ENCODE assay signal across 1 cellular context in genomic region chr14:103361868-103362267, GRCh38.
A peak's percentile ranks its signal among the peaks of the same experiment; 100 is the strongest.
TF ChIP-seq lines count a peak whose summit lies in the region.

No MANE protein-coding gene starts in this region.

TF ChIP-seq in HEK293, 187 proteins besides CTCF, POLR2A, EP300 and RAD21 (continued from another document and continues in another):
- TF ChIP-seq ATF2 (tag by site-specific recombination; IDR thresholded peaks at IDR 0.05; ENCODE audit: low read depth) (0 out of 2 replicates have a peak, but pooled peaks have one; percentile 3), ZNF623 (tag by site-specific recombination; IDR thresholded peaks at IDR 0.05) (no peak), SCRT1 (tag by site-specific recombination; IDR thresholded peaks at IDR 0.05; ENCODE audit: borderline replicate concordance) (no peak), HOXD13 (CRISPR knock-in tag; IDR thresholded peaks at IDR 0.05; ENCODE audit: borderline replicate concordance) (peak; percentile 72; the same call in 1 of the 2 replicates), ZNF626 (tag by site-specific recombination; IDR thresholded peaks at IDR 0.05) (no peak), ZNF292 (tag by site-specific recombination; IDR thresholded peaks at IDR 0.05; ENCODE audit: borderline replicate concordance, low read depth) (no peak), ZNF747 (tag by site-specific recombination; IDR thresholded peaks at IDR 0.05) (no peak), ZSCAN18 (tag by site-specific recombination; IDR thresholded peaks at IDR 0.05) (no peak), ZBTB20 (tag by site-specific recombination; IDR thresholded peaks at IDR 0.05) (no peak), ZEB2 (tag by site-specific recombination; IDR thresholded peaks at IDR 0.05) (0 out of 2 replicates have a peak, but pooled peaks have one; percentile 23), ZNF560 (tag by site-specific recombination; IDR thresholded peaks at IDR 0.05; ENCODE audit: borderline replicate concordance) (no peak), ZNF776 (tag by site-specific recombination; IDR thresholded peaks at IDR 0.05; ENCODE audit: borderline replicate concordance) (no peak), ZNF549 (tag by site-specific recombination; IDR thresholded peaks at IDR 0.05) (no peak), ZNF175 (tag by site-specific recombination; IDR thresholded peaks at IDR 0.05) (no peak), ZFP69B (tag by site-specific recombination; IDR thresholded peaks at IDR 0.05) (0 out of 2 replicates have a peak, but pooled peaks have one; percentile 12), TRIM28 (IDR thresholded peaks at IDR 0.05; ENCODE audit: borderline replicate concordance, low read length) (no peak), ZNF302 (tag by site-specific recombination; IDR thresholded peaks at IDR 0.05; ENCODE audit: low read depth) (no peak), BCL11B (tag by site-specific recombination; IDR thresholded peaks at IDR 0.05; ENCODE audit: low read depth) (no peak), ZNF629 (tag by site-specific recombination; IDR thresholded peaks at IDR 0.05) (no peak), ZNF202 (tag by site-specific recombination; IDR thresholded peaks at IDR 0.05; ENCODE audit: borderline replicate concordance) (no peak), ZBTB11 (tag by site-specific recombination; conservative IDR thresholded peaks at IDR 0.05; ENCODE audit: low read depth) (no peak), ZNF654 (tag by site-specific recombination; IDR thresholded peaks at IDR 0.05; ENCODE audit: low read depth) (no peak), ZNF558 (tag by site-specific recombination; IDR thresholded peaks at IDR 0.05) (0 out of 2 replicates have a peak, but pooled peaks have one; percentile 20), YY2 (tag by site-specific recombination; IDR thresholded peaks at IDR 0.05) (0 out of 2 replicates have a peak, but pooled peaks have one; percentile 20), ZNF514 (tag by site-specific recombination; IDR thresholded peaks at IDR 0.05) (no peak), ZNF830 (tag by site-specific recombination; IDR thresholded peaks at IDR 0.05; ENCODE audit: low read depth) (no peak), MZF1 (tag by site-specific recombination; IDR thresholded peaks at IDR 0.05; ENCODE audit: borderline replicate concordance) (no peak), ZNF510 (tag by site-specific recombination; IDR thresholded peaks at IDR 0.05; ENCODE audit: insufficient replicate concordance) (no peak), ZNF174 (tag by site-specific recombination; IDR thresholded peaks at IDR 0.05) (no peak), WT1 (tag by site-specific recombination; IDR thresholded peaks at IDR 0.05) (no peak), PRDM6 (tag by site-specific recombination; IDR thresholded peaks at IDR 0.05) (no peak), ZNF624 (tag by site-specific recombination; IDR thresholded peaks at IDR 0.05) (no peak), ZNF404 (tag by site-specific recombination; IDR thresholded peaks at IDR 0.05) (no peak), ZNF530 (tag by site-specific recombination; IDR thresholded peaks at IDR 0.05; ENCODE audit: low read depth) (no peak), ZNF362 (tag by site-specific recombination; IDR thresholded peaks at IDR 0.05) (no peak)
- TF ChIP-seq, protein P1, sequence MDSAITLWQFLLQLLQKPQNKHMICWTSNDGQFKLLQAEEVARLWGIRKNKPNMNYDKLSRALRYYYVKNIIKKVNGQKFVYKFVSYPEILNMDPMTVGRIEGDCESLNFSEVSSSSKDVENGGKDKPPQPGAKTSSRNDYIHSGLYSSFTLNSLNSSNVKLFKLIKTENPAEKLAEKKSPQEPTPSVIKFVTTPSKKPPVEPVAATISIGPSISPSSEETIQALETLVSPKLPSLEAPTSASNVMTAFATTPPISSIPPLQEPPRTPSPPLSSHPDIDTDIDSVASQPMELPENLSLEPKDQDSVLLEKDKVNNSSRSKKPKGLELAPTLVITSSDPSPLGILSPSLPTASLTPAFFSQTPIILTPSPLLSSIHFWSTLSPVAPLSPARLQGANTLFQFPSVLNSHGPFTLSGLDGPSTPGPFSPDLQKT (IDR thresholded peaks at IDR 0.05; ENCODE audit: borderline replicate concordance, low read depth, low read length) = no peak
- TF ChIP-seq, protein P2, sequence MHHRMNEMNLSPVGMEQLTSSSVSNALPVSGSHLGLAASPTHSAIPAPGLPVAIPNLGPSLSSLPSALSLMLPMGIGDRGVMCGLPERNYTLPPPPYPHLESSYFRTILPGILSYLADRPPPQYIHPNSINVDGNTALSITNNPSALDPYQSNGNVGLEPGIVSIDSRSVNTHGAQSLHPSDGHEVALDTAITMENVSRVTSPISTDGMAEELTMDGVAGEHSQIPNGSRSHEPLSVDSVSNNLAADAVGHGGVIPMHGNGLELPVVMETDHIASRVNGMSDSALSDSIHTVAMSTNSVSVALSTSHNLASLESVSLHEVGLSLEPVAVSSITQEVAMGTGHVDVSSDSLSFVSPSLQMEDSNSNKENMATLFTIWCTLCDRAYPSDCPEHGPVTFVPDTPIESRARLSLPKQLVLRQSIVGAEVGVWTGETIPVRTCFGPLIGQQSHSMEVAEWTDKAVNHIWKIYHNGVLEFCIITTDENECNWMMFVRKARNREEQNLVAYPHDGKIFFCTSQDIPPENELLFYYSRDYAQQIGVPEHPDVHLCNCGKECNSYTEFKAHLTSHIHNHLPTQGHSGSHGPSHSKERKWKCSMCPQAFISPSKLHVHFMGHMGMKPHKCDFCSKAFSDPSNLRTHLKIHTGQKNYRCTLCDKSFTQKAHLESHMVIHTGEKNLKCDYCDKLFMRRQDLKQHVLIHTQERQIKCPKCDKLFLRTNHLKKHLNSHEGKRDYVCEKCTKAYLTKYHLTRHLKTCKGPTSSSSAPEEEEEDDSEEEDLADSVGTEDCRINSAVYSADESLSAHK (tag by site-specific recombination; IDR thresholded peaks at IDR 0.05) = no peak
- TF ChIP-seq, protein P3, sequence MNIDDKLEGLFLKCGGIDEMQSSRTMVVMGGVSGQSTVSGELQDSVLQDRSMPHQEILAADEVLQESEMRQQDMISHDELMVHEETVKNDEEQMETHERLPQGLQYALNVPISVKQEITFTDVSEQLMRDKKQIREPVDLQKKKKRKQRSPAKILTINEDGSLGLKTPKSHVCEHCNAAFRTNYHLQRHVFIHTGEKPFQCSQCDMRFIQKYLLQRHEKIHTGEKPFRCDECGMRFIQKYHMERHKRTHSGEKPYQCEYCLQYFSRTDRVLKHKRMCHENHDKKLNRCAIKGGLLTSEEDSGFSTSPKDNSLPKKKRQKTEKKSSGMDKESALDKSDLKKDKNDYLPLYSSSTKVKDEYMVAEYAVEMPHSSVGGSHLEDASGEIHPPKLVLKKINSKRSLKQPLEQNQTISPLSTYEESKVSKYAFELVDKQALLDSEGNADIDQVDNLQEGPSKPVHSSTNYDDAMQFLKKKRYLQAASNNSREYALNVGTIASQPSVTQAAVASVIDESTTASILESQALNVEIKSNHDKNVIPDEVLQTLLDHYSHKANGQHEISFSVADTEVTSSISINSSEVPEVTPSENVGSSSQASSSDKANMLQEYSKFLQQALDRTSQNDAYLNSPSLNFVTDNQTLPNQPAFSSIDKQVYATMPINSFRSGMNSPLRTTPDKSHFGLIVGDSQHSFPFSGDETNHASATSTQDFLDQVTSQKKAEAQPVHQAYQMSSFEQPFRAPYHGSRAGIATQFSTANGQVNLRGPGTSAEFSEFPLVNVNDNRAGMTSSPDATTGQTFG (tag by site-specific recombination; IDR thresholded peaks at IDR 0.05; ENCODE audit: borderline replicate concordance) = no peak
- TF ChIP-seq, protein P4, sequence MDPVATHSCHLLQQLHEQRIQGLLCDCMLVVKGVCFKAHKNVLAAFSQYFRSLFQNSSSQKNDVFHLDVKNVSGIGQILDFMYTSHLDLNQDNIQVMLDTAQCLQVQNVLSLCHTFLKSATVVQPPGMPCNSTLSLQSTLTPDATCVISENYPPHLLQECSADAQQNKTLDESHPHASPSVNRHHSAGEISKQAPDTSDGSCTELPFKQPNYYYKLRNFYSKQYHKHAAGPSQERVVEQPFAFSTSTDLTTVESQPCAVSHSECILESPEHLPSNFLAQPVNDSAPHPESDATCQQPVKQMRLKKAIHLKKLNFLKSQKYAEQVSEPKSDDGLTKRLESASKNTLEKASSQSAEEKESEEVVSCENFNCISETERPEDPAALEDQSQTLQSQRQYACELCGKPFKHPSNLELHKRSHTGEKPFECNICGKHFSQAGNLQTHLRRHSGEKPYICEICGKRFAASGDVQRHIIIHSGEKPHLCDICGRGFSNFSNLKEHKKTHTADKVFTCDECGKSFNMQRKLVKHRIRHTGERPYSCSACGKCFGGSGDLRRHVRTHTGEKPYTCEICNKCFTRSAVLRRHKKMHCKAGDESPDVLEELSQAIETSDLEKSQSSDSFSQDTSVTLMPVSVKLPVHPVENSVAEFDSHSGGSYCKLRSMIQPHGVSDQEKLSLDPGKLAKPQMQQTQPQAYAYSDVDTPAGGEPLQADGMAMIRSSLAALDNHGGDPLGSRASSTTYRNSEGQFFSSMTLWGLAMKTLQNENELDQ (tag by site-specific recombination; IDR thresholded peaks at IDR 0.05; ENCODE audit: low read depth) = no peak
- TF ChIP-seq, protein P5, sequence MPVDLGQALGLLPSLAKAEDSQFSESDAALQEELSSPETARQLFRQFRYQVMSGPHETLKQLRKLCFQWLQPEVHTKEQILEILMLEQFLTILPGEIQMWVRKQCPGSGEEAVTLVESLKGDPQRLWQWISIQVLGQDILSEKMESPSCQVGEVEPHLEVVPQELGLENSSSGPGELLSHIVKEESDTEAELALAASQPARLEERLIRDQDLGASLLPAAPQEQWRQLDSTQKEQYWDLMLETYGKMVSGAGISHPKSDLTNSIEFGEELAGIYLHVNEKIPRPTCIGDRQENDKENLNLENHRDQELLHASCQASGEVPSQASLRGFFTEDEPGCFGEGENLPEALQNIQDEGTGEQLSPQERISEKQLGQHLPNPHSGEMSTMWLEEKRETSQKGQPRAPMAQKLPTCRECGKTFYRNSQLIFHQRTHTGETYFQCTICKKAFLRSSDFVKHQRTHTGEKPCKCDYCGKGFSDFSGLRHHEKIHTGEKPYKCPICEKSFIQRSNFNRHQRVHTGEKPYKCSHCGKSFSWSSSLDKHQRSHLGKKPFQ (tag by site-specific recombination; IDR thresholded peaks at IDR 0.05) = no peak
